ENCODE assay signal across 1 cellular context in genomic region chr7:143929224-143929920, GRCh38.
TF ChIP-seq lines count a peak whose summit lies in the region.

No MANE protein-coding gene starts in this region.

TF ChIP-seq in GM12878, 131 proteins besides CTCF, POLR2A, EP300 and RAD21 (continued from another document):
- no peak for TF ChIP-seq E4F1 (IDR thresholded peaks at IDR 0.05; ENCODE audit: borderline replicate concordance, partially characterized antibody)
- TF ChIP-seq ZBTB40 (IDR thresholded peaks at IDR 0.05; ENCODE audit: borderline replicate concordance) = no peak
- no peak for TF ChIP-seq SREBF2 (IDR thresholded peaks at IDR 0.05; ENCODE audit: low read length)
- no peak for TF ChIP-seq USF2 (IDR thresholded peaks at IDR 0.05; ENCODE audit: borderline replicate concordance, low read depth, low read length)
- TF ChIP-seq SUZ12 (IDR thresholded peaks at IDR 0.05; ENCODE audit: unreplicated experiment) = no peak
- no peak for TF ChIP-seq KDM1A (IDR thresholded peaks at IDR 0.05; ENCODE audit: borderline replicate concordance)
- TF ChIP-seq RAD51 (IDR thresholded peaks at IDR 0.05) = no peak
- no peak for TF ChIP-seq MTA3 (IDR thresholded peaks at IDR 0.05; ENCODE audit: borderline replicate concordance, low read length)
TF ChIP-seq in GM12878: peak in this region for 0.
